Comparison of ENCODE assay signal across 17 cellular contexts in the genomic region with DNA sequence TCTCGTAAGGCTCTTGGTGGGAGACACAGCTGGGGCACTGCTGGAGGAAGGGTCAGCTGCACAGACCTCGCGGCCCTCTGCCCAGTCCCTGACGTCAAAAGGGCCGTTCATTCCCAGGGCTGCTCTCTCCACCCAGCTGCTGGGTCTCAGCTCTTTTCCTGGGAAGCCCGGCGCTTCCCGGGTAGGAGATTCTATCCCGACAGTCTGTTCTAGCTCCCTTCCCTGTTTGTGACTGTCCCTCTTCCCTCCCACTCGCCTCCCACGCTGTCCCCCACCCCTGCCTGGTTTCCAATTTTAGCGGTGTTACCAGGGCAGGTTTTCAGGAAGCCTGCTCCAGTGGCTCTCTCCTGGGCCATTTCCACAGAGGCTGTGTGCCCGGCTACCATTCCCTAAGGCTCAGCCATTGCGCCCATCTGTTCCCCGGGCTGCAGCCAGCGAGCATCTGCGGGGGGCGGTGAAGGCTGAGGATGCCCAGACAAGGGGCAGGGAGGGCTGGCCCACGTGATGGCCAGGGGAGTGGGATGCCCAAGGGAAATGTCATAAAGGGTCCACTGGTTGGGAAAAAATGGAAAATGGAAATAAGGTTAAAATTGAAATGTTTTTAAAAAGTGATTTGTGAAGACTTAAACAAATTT.
A peak's percentile ranks its signal among the peaks of the same experiment; 100 is the strongest.
DNase-seq lines count a peak whose midpoint lies in the region; ATAC-seq, FAIRE-seq and TF ChIP-seq lines count a peak whose summit lies in the region.
"Had no signal": no experiment of that assay in that cellular context is flagged by ENCODE, and none has a peak within 500 bp of the region (broad histone marks: within the 10 kb centered on the region; RNA-seq: fewer than 3 reads in every experiment).

No MANE protein-coding gene starts in this region.

- DNase-seq in NCI-H69 (lab: John Stamatoyannopoulos, UW) (peak; percentile 24), H1 (ENCODE audit: low read depth in 1 of 2, low spot score in 2 of 2) (no peak), right cardiac atrium (peak; percentile 70 to 85 (median 85)), AML-193 (lab: John Stamatoyannopoulos, UW) (no peak), breast epithelium (ENCODE audit: low spot score in 2 of 2) (no peak), UCSD-AML1 (lab: John Stamatoyannopoulos, UW; ENCODE audit: unreplicated experiment) (no peak), Peyer's patch (no peak)
- DNase-seq: DMS79 treated with DMSO at 0.1 percent for 48 hours, HFFc6, left colon, NCI-H2029, SW 1271 had no signal

- no peak overlapping the region for H3K4me2 ChIP-seq in H1 (ENCODE audit: insufficient read depth in 1 of 2, low read depth in 2 of 2, low read length in 2 of 2)

- no peak for FAIRE-seq in H1 (lab: Jason Lieb, UNC)
- FAIRE-seq: GM19239 had no signal

- H3K27ac ChIP-seq in H1 (ENCODE audit: low read depth, low read length) (no peak overlapping the region), right cardiac atrium (ENCODE audit: low read length) (peak overlapping the region; percentile 88), temporal lobe (ENCODE audit: low read depth, low read length) (peak overlapping the region; percentile 69), breast epithelium (peak overlapping the region in 1 of 2 donors; percentile 69), Peyer's patch (peak overlapping the region in 1 of 4 donors; percentile 31)
- H3K27ac ChIP-seq: VCaP had no signal

- H4K8ac ChIP-seq in H1 (ENCODE audit: extremely low read depth, insufficient read depth, low read length) = no peak overlapping the region

- intact Hi-C loops in right cardiac atrium (cut with DNase I) = no loop called here
- intact Hi-C loops in breast epithelium (cut with DNase I; ENCODE audit: low total_unique reads) = no loop called here

- 0 out of 2 replicates have a peak overlapping the region, but pooled peaks have one; percentile 5 for H2BK5ac ChIP-seq in H1 (ENCODE audit: low read depth, low read length)

- no peak overlapping the region for H4K5ac ChIP-seq in H1 (ENCODE audit: insufficient read length, low read depth, low read length)

- CTCF ChIA-PET in H1 (lab: Charles Lee; ENCODE audit: partially characterized antibody) = interaction anchor here (1.5 kb wide), 1 partner anchor 9 kb away, joined by 5 read pairs; no protein-coding TSS in a partner anchor

- H2AK5ac ChIP-seq in H1 (ENCODE audit: low read depth, low read length) = no peak overlapping the region

- H3K4me3 ChIP-seq in H1 (ENCODE audit: extremely low read depth in 1 of 4, insufficient read depth in 2 of 4, low read depth in 3 of 4, low read length in 4 of 4) (no peak overlapping the region), right cardiac atrium (ENCODE audit: low read length) (no peak overlapping the region), breast epithelium (no peak overlapping the region), Peyer's patch (no peak overlapping the region)

- H2BK12ac ChIP-seq in H1 (ENCODE audit: low read depth, low read length) = no peak overlapping the region

- H3K27me3 ChIP-seq in H1 (replicated peaks in 1 of 4; ENCODE audit: control insufficient read depth in 3 of 4, extremely low read depth in 1 of 4, insufficient read depth in 3 of 4, low read length in 3 of 4) (no peaks in the 10 kb centered on the region), right cardiac atrium (ENCODE audit: control insufficient read depth, insufficient read depth) (no peaks in the 10 kb centered on the region), breast epithelium (no peaks in the 10 kb centered on the region), Peyer's patch (no peaks in the 10 kb centered on the region)

- H3K23me2 ChIP-seq in H1 (ENCODE audit: low read depth, low read length) = no peaks in the 10 kb centered on the region

- WGBS in H1 (ENCODE audit: extremely low coverage in 1 of 2, insufficient coverage in 1 of 2, insufficient read length in 1 of 2, insufficient replicate concordance in 2 of 2, low coverage in 1 of 2, low lambda C conversion rate in 2 of 2, missing lambda C conversion rate in 1 of 2), 2 experiments = 83% methylated on average over 18 of the region's 19 CpGs; no CpG with 5 or more reads in 1 of the 2 experiments
- WGBS in right cardiac atrium = 33% methylated on average over 19 of the region's 19 CpGs

- POLR2A ChIA-PET in H1 (lab: Charles Lee; ENCODE audit: partially characterized antibody) = interaction anchor here (1.2 kb wide), 2 partner anchors 15 to 26 kb away, joined by 3 to 4 read pairs; no protein-coding TSS in a partner anchor

- no peak overlapping the region for H3K14ac ChIP-seq in H1 (ENCODE audit: insufficient read length)

- H3K79me1 ChIP-seq in H1 (ENCODE audit: low read depth, low read length) = no peaks in the 10 kb centered on the region

- peaks cover 5 to 12% (median 7%) of the 10 kb centered on the region in 4 experiments for H3K4me1 ChIP-seq in H1 (replicated peaks in 1 of 4; ENCODE audit: control insufficient read depth in 3 of 4, insufficient read depth in 4 of 4, low read length in 3 of 4)
- H3K4me1 ChIP-seq in right cardiac atrium (ENCODE audit: control insufficient read depth, insufficient read depth, low read length) = peaks cover 19% of the 10 kb centered on the region
- no peaks in the 10 kb centered on the region for H3K4me1 ChIP-seq in breast epithelium
- H3K4me1 ChIP-seq in Peyer's patch = no peaks in the 10 kb centered on the region

- no peak overlapping the region for H2BK120ac ChIP-seq in H1 (replicated peaks; ENCODE audit: low read depth, low read length)

- no peak overlapping the region for H3K4ac ChIP-seq in H1 (replicated peaks; ENCODE audit: insufficient read length, low read depth, low read length)

- no peak for TF ChIP-seq CTCF in H1 (IDR thresholded peaks at IDR 0.05; ENCODE audit: control extremely low read depth in 1 of 3, insufficient read depth in 1 of 3, low read depth in 1 of 3, low read length in 3 of 3)
- no peak for TF ChIP-seq CTCF in breast epithelium (IDR thresholded peaks at IDR 0.05)
- no peak for TF ChIP-seq CTCF in Peyer's patch (IDR thresholded peaks at IDR 0.05)

- ATAC-seq in right cardiac atrium = peak; percentile 76 to 77
- ATAC-seq: left colon; Panc1; stimulated activated effector memory CD8-positive, alpha-beta T cell treated with anti-CD3 and anti-CD28 coated beads, Interleukin-12 subunit alpha, Interleukin-12 subunit beta, amount 100 ng/mL, for 72 hours had no signal

- no peak overlapping the region for H4K91ac ChIP-seq in H1 (replicated peaks; ENCODE audit: insufficient read length, low read length)

- TF ChIP-seq POLR2A in H1 (IDR thresholded peaks at IDR 0.05; ENCODE audit: control extremely low read depth in 1 of 2, low read depth in 2 of 2, low read length in 2 of 2) (no peak), breast epithelium (IDR thresholded peaks at IDR 0.05) (no peak), Peyer's patch (IDR thresholded peaks at IDR 0.05) (no peak)

- H2BK20ac ChIP-seq in H1 (ENCODE audit: low read length) = no peak overlapping the region

- TF ChIP-seq EP300 in H1 (IDR thresholded peaks at IDR 0.05; ENCODE audit: borderline replicate concordance in 1 of 2, low read depth in 2 of 2, low read length in 2 of 2) = no peak

- no peak overlapping the region for H3K9ac ChIP-seq in H1 (replicated peaks in 1 of 4; ENCODE audit: extremely low read depth in 1 of 4, low read depth in 3 of 4, low read length in 3 of 4)

- H3K79me2 ChIP-seq in H1 (ENCODE audit: control insufficient read depth in 1 of 2, insufficient read depth in 2 of 2, low read length in 2 of 2) = no peaks in the 10 kb centered on the region

- H3K36me3 ChIP-seq in H1 (ENCODE audit: control insufficient read depth in 2 of 4, insufficient read depth in 4 of 4, low read length in 3 of 4) = no peaks in the 10 kb centered on the region
- no peaks in the 10 kb centered on the region for H3K36me3 ChIP-seq in breast epithelium
- no peaks in the 10 kb centered on the region for H3K36me3 ChIP-seq in Peyer's patch

- H4K20me1 ChIP-seq in H1 (replicated peaks in 1 of 2; ENCODE audit: control insufficient read depth in 1 of 2, insufficient read depth in 2 of 2, low read length in 2 of 2) = no peaks in the 10 kb centered on the region

- H3K56ac ChIP-seq in H1 (replicated peaks; ENCODE audit: insufficient read length, low read depth, low read length) = no peak overlapping the region

- TF ChIP-seq RAD21 in H1 (IDR thresholded peaks at IDR 0.05 in 1 of 2, conservative IDR thresholded peaks at IDR 0.05 in 1 of 2; ENCODE audit: low read depth in 2 of 2, low read length in 2 of 2) = no peak

- H3K18ac ChIP-seq in H1 (ENCODE audit: extremely low read depth, low read length) = no peak overlapping the region

- no peak overlapping the region for H2AFZ ChIP-seq in H1 (ENCODE audit: low read length)

- H2BK15ac ChIP-seq in H1 (ENCODE audit: low read length) = no peak overlapping the region

- H3K23ac ChIP-seq in H1 (ENCODE audit: insufficient read length) = no peak overlapping the region

- no peaks in the 10 kb centered on the region for H3K9me3 ChIP-seq in H1 (ENCODE audit: insufficient read depth in 2 of 2, low read depth in 1 of 2, low read length in 1 of 2)
- H3K9me3 ChIP-seq in right cardiac atrium (ENCODE audit: control insufficient read depth, low read length) = no peaks in the 10 kb centered on the region
- no peaks in the 10 kb centered on the region for H3K9me3 ChIP-seq in breast epithelium
- no peaks in the 10 kb centered on the region for H3K9me3 ChIP-seq in Peyer's patch

TF ChIP-seq in H1, 55 proteins besides CTCF, POLR2A, EP300 and RAD21:
- TF ChIP-seq CBX5 (IDR thresholded peaks at IDR 0.05; ENCODE audit: low read depth, low read length) (no peak), GABPA (IDR thresholded peaks at IDR 0.05; ENCODE audit: borderline replicate concordance, insufficient read depth, low read length) (no peak), SAP30 (IDR thresholded peaks at IDR 0.05; ENCODE audit: insufficient read depth, insufficient replicate concordance, low read length) (no peak), TAF7 (optimal IDR thresholded peaks at IDR 0.05; ENCODE audit: borderline replicate concordance, low read depth, low read length) (no peak), CBX8 (IDR thresholded peaks at IDR 0.05; ENCODE audit: borderline replicate concordance, low read depth, low read length) (no peak), SIN3A (conservative IDR thresholded peaks at IDR 0.05 in 1 of 2, IDR thresholded peaks at IDR 0.05 in 1 of 2; ENCODE audit: low read depth in 1 of 2, low read length in 2 of 2) (no peak), TAF1 (IDR thresholded peaks at IDR 0.05; ENCODE audit: low read depth, low read length) (no peak)

Comparison
In these comparisons a context has a peak if more than half of its experiments do, and no peak if none do; other contexts are left out.
1. DNase-seq: peak in NCI-H69 (single experiment) and right cardiac atrium (3 of 3); none in H1 (0 of 2), AML-193 (0 of 2), breast epithelium (0 of 2), UCSD-AML1 (single experiment) and Peyer's patch (0 of 3).